In genomic region chr17:4143563-4144410, GRCh38 we compare ENCODE assay signal across 8 cellular contexts. TPM values are rescaled to one million over a fixed set of nuclear protein-coding genes. Genes with fewer than 3 reads are reported as not detected.
DNase-seq lines count a peak whose midpoint lies in the region; ATAC-seq lines count a peak whose summit lies in the region.

No MANE protein-coding gene starts in this region.

- H3K9me3 Mint-ChIP-seq in IgD-negative memory B cell = no peaks in the 10 kb centered on the region
- no peaks in the 10 kb centered on the region for H3K9me3 Mint-ChIP-seq in activated T-cell treated with anti-CD3 and anti-CD28 coated beads, Interleukin-2, amount 50 U/mL, for 24 hours

- H3K27ac ChIP-seq in esophagus (ENCODE audit: low read depth in 2 of 2, low read length in 1 of 2) = peak overlapping the region; percentile 98 to 100
- peak overlapping the region; percentile 100 for H3K27ac ChIP-seq in mucosa of rectum (ENCODE audit: low read depth in 2 of 2, low read length in 2 of 2)

- H3K4me3 ChIP-seq in esophagus (ENCODE audit: low read depth in 1 of 2, low read length in 2 of 2) (peak overlapping the region; percentile 98), mucosa of rectum (ENCODE audit: low read length in 2 of 2) (peak overlapping the region; percentile 88 to 94)

- H3K27me3 ChIP-seq in esophagus (ENCODE audit: control insufficient read depth in 1 of 2, insufficient read depth in 2 of 2, low read length in 2 of 2) (no peaks in the 10 kb centered on the region), mucosa of rectum (ENCODE audit: control insufficient read depth in 2 of 2, insufficient read depth in 2 of 2, low read length in 2 of 2) (no peaks in the 10 kb centered on the region)

- peaks cover 22 to 33% (median 33%) of the 10 kb centered on the region in 3 donors for H3K4me1 Mint-ChIP-seq in IgD-negative memory B cell
- peaks cover 50% of the 10 kb centered on the region for H3K4me1 Mint-ChIP-seq in activated T-cell treated with anti-CD3 and anti-CD28 coated beads, Interleukin-2, amount 50 U/mL, for 24 hours (ENCODE audit: low read depth)

- peak; percentile 55 for ATAC-seq in GM21529 (IDR thresholded peaks at IDR 0.05; ENCODE audit: unreplicated experiment)

- no peaks in the 10 kb centered on the region for H3K36me3 Mint-ChIP-seq in IgD-negative memory B cell
- H3K36me3 Mint-ChIP-seq in activated T-cell treated with anti-CD3 and anti-CD28 coated beads, Interleukin-2, amount 50 U/mL, for 24 hours (ENCODE audit: low read depth) = peaks cover 43% of the 10 kb centered on the region

- H3K27me3 Mint-ChIP-seq in IgD-negative memory B cell = no peaks in the 10 kb centered on the region
- H3K27me3 Mint-ChIP-seq in activated T-cell treated with anti-CD3 and anti-CD28 coated beads, Interleukin-2, amount 50 U/mL, for 24 hours = no peaks in the 10 kb centered on the region

- peak overlapping the region; percentile 96 to 100 (median 98) for H3K4me3 Mint-ChIP-seq in IgD-negative memory B cell
- H3K4me3 Mint-ChIP-seq in activated T-cell treated with anti-CD3 and anti-CD28 coated beads, Interleukin-2, amount 50 U/mL, for 24 hours = peak overlapping the region; percentile 96

- H3K9ac ChIP-seq in mucosa of rectum (ENCODE audit: low read depth in 1 of 2, low read length in 2 of 2) = peak overlapping the region; percentile 99 to 100

- DNase-seq in DMS 273 treated with DMSO at 0.1 percent for 48 hours (lab: John Stamatoyannopoulos, UW) (peak; percentile 66), OCI-M2 (lab: John Stamatoyannopoulos, UW; ENCODE audit: unreplicated experiment) (peak; percentile 61)
- peak; percentile 91 for DNase-seq in activated T-cell treated with anti-CD3 and anti-CD28 coated beads, Interleukin-2, amount 50 U/mL, for 24 hours
- peak; percentile 81 for DNase-seq in stimulated activated CD8-positive, alpha-beta memory T cell treated with anti-CD3 and anti-CD28 coated beads, Interleukin-4, amount 100 ng/mL, for 24 hours (ENCODE audit: low read depth)

- H3K9me3 ChIP-seq in esophagus (ENCODE audit: control insufficient read depth in 2 of 2, insufficient read depth in 1 of 2, low read depth in 1 of 2, low read length in 1 of 2) = no peaks in the 10 kb centered on the region
- H3K9me3 ChIP-seq in mucosa of rectum (ENCODE audit: control insufficient read depth in 2 of 2, low read length in 2 of 2) = no peaks in the 10 kb centered on the region

- peak overlapping the region; percentile 98 to 100 (median 99) for H3K27ac Mint-ChIP-seq in IgD-negative memory B cell
- peak overlapping the region; percentile 100 for H3K27ac Mint-ChIP-seq in activated T-cell treated with anti-CD3 and anti-CD28 coated beads, Interleukin-2, amount 50 U/mL, for 24 hours

- H3K36me3 ChIP-seq in esophagus (ENCODE audit: control insufficient read depth in 2 of 2, insufficient read depth in 2 of 2, low read length in 1 of 2) (no peaks in the 10 kb centered on the region), mucosa of rectum (ENCODE audit: control insufficient read depth in 2 of 2, insufficient read depth in 2 of 2, low read length in 2 of 2) (no peaks in the 10 kb centered on the region)

- WGBS in esophagus, 2 donors = 1 to 2% methylated on average over 56 to 69 of the region's 69 CpGs

- no peaks in the 10 kb centered on the region for H3K4me1 ChIP-seq in esophagus (ENCODE audit: control insufficient read depth in 2 of 2, insufficient read depth in 2 of 2, low read length in 1 of 2)
- peaks cover 40 to 44% of the 10 kb centered on the region in 2 donors for H3K4me1 ChIP-seq in mucosa of rectum (ENCODE audit: control insufficient read depth in 2 of 2, insufficient read depth in 2 of 2, low read length in 2 of 2)

RNA-seq across cellular contexts. Expression of gene CYB5D2, which starts 0.8 kb away (rescaled TPM):
- polyA plus RNA-seq in IgD-negative memory B cell (14.1 TPM), esophagus (10 to 100 TPM; 11.0 to 11.5 TPM)

RNA-seq across cellular contexts. Expression of gene ZZEF1, which starts 1.0 kb away (rescaled TPM):
- 5.2 TPM for polyA plus RNA-seq in IgD-negative memory B cell
- 10 to 100 TPM; 11.3 to 18.3 TPM for polyA plus RNA-seq in esophagus

Comparison
In these comparisons a context has a peak if more than half of its experiments do, and no peak if none do; other contexts are left out.
1. Peak in every context shown above with its lines: DNase-seq, ATAC-seq, H3K4me3 ChIP-seq and H3K27ac ChIP-seq.